In genomic region chr3:51386159-51386851, GRCh38 we compare ENCODE assay signal across 8 cellular contexts. TPM values are rescaled to one million over a fixed set of nuclear protein-coding genes. Genes with fewer than 3 reads are reported as not detected.
DNase-seq lines count a peak whose midpoint lies in the region; ATAC-seq, FAIRE-seq and TF ChIP-seq lines count a peak whose summit lies in the region.

No MANE protein-coding gene starts in this region.

- TSS peak; percentile 75 for BruUV-seq in IMR-90 (replicated peaks; lab: Mats Ljungman, UMichigan)

- H3K4me3 ChIP-seq in AG09309 (ENCODE audit: control insufficient read depth, low read depth, low read length) (peak overlapping the region; percentile 78), IMR-90 (ENCODE audit: insufficient read depth, low read depth, low read length) (peak overlapping the region; percentile 65), bronchial epithelial cell (ENCODE audit: low read depth, low read length) (peak overlapping the region; percentile 87), mucosa of rectum (ENCODE audit: low read length in 2 of 2) (peak overlapping the region; percentile 89 to 98)

- peak overlapping the region; percentile 94 for H3K4me2 ChIP-seq in IMR-90 (ENCODE audit: low read depth, low read length)

- no peak overlapping the region; a peak in 1 of 4 replicates for H4K8ac ChIP-seq in IMR-90 (ENCODE audit: low read depth in 2 of 2, low read length in 2 of 2)

- TF ChIP-seq CTCF in AG09309 (IDR thresholded peaks at IDR 0.05; ENCODE audit: control insufficient read depth, insufficient read depth, low read depth, low read length, missing control alignments) (no peak), IMR-90 (conservative IDR thresholded peaks at IDR 0.05; ENCODE audit: low read depth, low read length) (no peak), bronchial epithelial cell (IDR thresholded peaks at IDR 0.05; ENCODE audit: insufficient read depth, low read length, severe bottlenecking) (no peak), D721Med (IDR thresholded peaks at IDR 0.05; ENCODE audit: insufficient read depth, missing control alignments) (no peak)

- no peak overlapping the region for H4K5ac ChIP-seq in IMR-90 (ENCODE audit: low read depth, low read length)

- H2AK9ac ChIP-seq in IMR-90 (replicated peaks; ENCODE audit: low read depth, low read length, poor library complexity): peak overlapping the region; percentile 96

- H3K79me1 ChIP-seq in IMR-90 (ENCODE audit: low read depth in 1 of 2, low read length in 2 of 2): peaks cover 29 to 63% of the 10 kb centered on the region in 2 experiments

- H3K14ac ChIP-seq in IMR-90 (replicated peaks; ENCODE audit: low read depth, low read length): peak overlapping the region; percentile 64

- TF ChIP-seq POLR2A in IMR-90 (IDR thresholded peaks at IDR 0.05; ENCODE audit: low read depth, low read length): no peak

- TF ChIP-seq RAD21 in IMR-90 (IDR thresholded peaks at IDR 0.05; ENCODE audit: low read length): no peak

- H4K20me1 ChIP-seq in IMR-90 (ENCODE audit: insufficient read depth, low read length): peaks cover 46% of the 10 kb centered on the region

- in situ Hi-C loops in IMR-90 (cut with MboI; ENCODE audit: low sequenced_read_pairs): loop anchor here (25.0 kb wide), 2 partner anchors 551 to 1049 kb away; partner anchors contain the start of genes PARP3, RASSF1, RRP9 and TUSC2

- H3K23ac ChIP-seq in IMR-90 (ENCODE audit: low read depth, low read length): peak overlapping the region; percentile 77

- no peak overlapping the region for H3K18ac ChIP-seq in IMR-90 (ENCODE audit: low read depth, low read length)

- H2BK20ac ChIP-seq in IMR-90 (ENCODE audit: low read depth, low read length): no peak overlapping the region

- H3K27me3 ChIP-seq in IMR-90 (ENCODE audit: control insufficient read depth, insufficient read depth, low read length): no peaks in the 10 kb centered on the region
- H3K27me3 ChIP-seq in bronchial epithelial cell (ENCODE audit: control insufficient read depth, insufficient read depth, low read length): no peaks in the 10 kb centered on the region
- no peaks in the 10 kb centered on the region for H3K27me3 ChIP-seq in mucosa of rectum (ENCODE audit: control insufficient read depth in 2 of 2, insufficient read depth in 2 of 2, low read length in 2 of 2)

- dilution Hi-C loops in IMR-90 (cut with HindIII; ENCODE audit: low sequenced_read_pairs, unreplicated experiment): no loop called here

- peak overlapping the region; percentile 20; the same call in 1 of the 2 replicates for H3K27ac ChIP-seq in IMR-90 (ENCODE audit: insufficient read depth, low read length)
- peak overlapping the region; percentile 82 to 96 for H3K27ac ChIP-seq in mucosa of rectum (ENCODE audit: low read depth in 2 of 2, low read length in 2 of 2)

- CTCF ChIA-PET in IMR-90 (lab: Yijun Ruan, JAX): interaction anchor here (0.5 to 0.9 kb wide), 3 partner anchors 88 to 770 kb away, joined by 3 read pairs; no protein-coding TSS in a partner anchor

- H3K4me1 ChIP-seq in IMR-90 (ENCODE audit: control insufficient read depth, insufficient read depth, low read length): peaks cover 10% of the 10 kb centered on the region
- H3K4me1 ChIP-seq in mucosa of rectum (ENCODE audit: control insufficient read depth in 2 of 2, insufficient read depth in 2 of 2, low read length in 2 of 2): peaks cover 45 to 56% of the 10 kb centered on the region in 2 donors

- POLR2A ChIA-PET in IMR-90 (lab: Charles Lee; ENCODE audit: unreplicated experiment): no interaction called here

- H2AK5ac ChIP-seq in IMR-90 (ENCODE audit: low read depth, low read length): peak overlapping the region; percentile 71; the same call in 1 of the 2 replicates

- no CpG with 5 or more reads among the region's 8 CpGs for WGBS in IMR-90 (ENCODE audit: extremely low coverage in 2 of 2, insufficient read length in 1 of 2), 2 experiments

- H2BK5ac ChIP-seq in IMR-90 (ENCODE audit: low read depth, low read length, poor library complexity, severe bottlenecking): no peak overlapping the region

- H3K9me1 ChIP-seq in IMR-90 (ENCODE audit: insufficient read depth, low read length): no peaks in the 10 kb centered on the region

- H3K56ac ChIP-seq in IMR-90 (ENCODE audit: extremely low read depth, insufficient read depth, low read length): peak overlapping the region; percentile 70; the same call in 1 of the 2 replicates

- H3K36me3 ChIP-seq in IMR-90 (ENCODE audit: control insufficient read depth, insufficient read depth, low read length): peaks cover 26% of the 10 kb centered on the region
- H3K36me3 ChIP-seq in bronchial epithelial cell (ENCODE audit: control insufficient read depth, insufficient read depth, low read length): peaks cover 14% of the 10 kb centered on the region
- peaks cover 8 to 15% of the 10 kb centered on the region in 2 donors for H3K36me3 ChIP-seq in mucosa of rectum (ENCODE audit: control insufficient read depth in 2 of 2, insufficient read depth in 2 of 2, low read length in 2 of 2)

- ATAC-seq in IMR-90 (ENCODE audit: low read depth) (no peak), esophagus mucosa (no peak)

- no peak overlapping the region for H3K4ac ChIP-seq in IMR-90 (ENCODE audit: low read depth, low read length)

- FAIRE-seq in bronchial epithelial cell (lab: Jason Lieb, UNC) (peak; percentile 36), D721Med (lab: Jason Lieb, UNC) (no peak)

- H2BK15ac ChIP-seq in IMR-90 (ENCODE audit: low read depth, low read length): no peak overlapping the region

- no peak overlapping the region for H2AFZ ChIP-seq in IMR-90 (replicated peaks; ENCODE audit: low read length, poor library complexity)

- no peak overlapping the region for H2BK120ac ChIP-seq in IMR-90 (ENCODE audit: low read depth, low read length)

- H3K9me3 ChIP-seq in IMR-90 (ENCODE audit: control insufficient read depth, insufficient read depth, low read length) (no peaks in the 10 kb centered on the region), mucosa of rectum (ENCODE audit: control insufficient read depth in 2 of 2, low read length in 2 of 2) (no peaks in the 10 kb centered on the region)

- intact Hi-C loops in IMR-90 (cut with micrococcal nuclease): loop anchor here (5.0 kb wide), 3 partner anchors 414 to 1039 kb away; partner anchors contain the start of gene ZMYND10

- no peak for DNase-seq in AG09309 (ENCODE audit: low read depth)
- no peak for DNase-seq in IMR-90
- no peak for DNase-seq in bronchial epithelial cell (ENCODE audit: low read depth)
- no peak for DNase-seq in D721Med (ENCODE audit: insufficient read length, low spot score)
- no peak for DNase-seq in NCI-H146 (lab: John Stamatoyannopoulos, UW)
- DNase-seq in D341Med (ENCODE audit: low spot score): no peak

- no peak overlapping the region for H4K91ac ChIP-seq in IMR-90 (ENCODE audit: insufficient read depth, low read depth, low read length)

- H3K9ac ChIP-seq in IMR-90 (ENCODE audit: low read depth, low read length) (peak overlapping the region; percentile 93), mucosa of rectum (ENCODE audit: low read depth in 1 of 2, low read length in 2 of 2) (peak overlapping the region; percentile 74 to 84)

TF ChIP-seq in IMR-90, 13 proteins besides CTCF, POLR2A, EP300 and RAD21:
- no peak for TF ChIP-seq USF2 (IDR thresholded peaks at IDR 0.05; ENCODE audit: low read depth, low read length)
- no peak for TF ChIP-seq CHD1 (IDR thresholded peaks at IDR 0.05; ENCODE audit: low read depth, low read length)
- TF ChIP-seq SMC3 (IDR thresholded peaks at IDR 0.05; ENCODE audit: low read depth, low read length): no peak
- no peak for TF ChIP-seq RCOR1 (IDR thresholded peaks at IDR 0.05; ENCODE audit: insufficient replicate concordance, low read length)
- no peak for TF ChIP-seq MAFK (IDR thresholded peaks at IDR 0.05; ENCODE audit: low read depth, low read length)
TF ChIP-seq in IMR-90: peak in this region for 0.

RNA-seq across cellular contexts. Expression of gene MANF, which starts 1.2 kb away (rescaled TPM):
- total RNA-seq in IMR-90 (2012; rRNA removed): 65.4 and 78.9 TPM in 2 replicates
- 122 and 131 TPM in 2 replicates for polyA plus RNA-seq in IMR-90 (2012; rRNA removed)
- polyA plus RNA-seq in IMR-90 (2012; cell fraction: cytosol; rRNA removed): 40.5 and 61.4 TPM in 2 replicates
- 7.3 and 37.0 TPM in 2 replicates for polyA plus RNA-seq in IMR-90 (2012; cell fraction: nucleus; rRNA removed; ENCODE audit: low replicate concordance)
- 248 and 315 TPM in 2 replicates for total RNA-seq in bronchial epithelial cell
- total RNA-seq in esophagus mucosa: 80.6 TPM

RNA-seq across cellular contexts. Expression of gene RBM15B, which starts 4.8 kb away (rescaled TPM):
- total RNA-seq in IMR-90 (2012; rRNA removed) (17.2 and 17.4 TPM in 2 replicates), bronchial epithelial cell (30.5 and 36.1 TPM in 2 replicates), esophagus mucosa (25.1 TPM)
- 15.0 and 16.2 TPM in 2 replicates for polyA plus RNA-seq in IMR-90 (2012; rRNA removed)
- 16.0 and 21.0 TPM in 2 replicates for polyA plus RNA-seq in IMR-90 (2012; cell fraction: cytosol; rRNA removed)
- 7.4 and 10.0 TPM in 2 replicates for polyA plus RNA-seq in IMR-90 (2012; cell fraction: nucleus; rRNA removed; ENCODE audit: low replicate concordance)
